ENCODE assay signal across 1 cellular context in the genomic region with DNA sequence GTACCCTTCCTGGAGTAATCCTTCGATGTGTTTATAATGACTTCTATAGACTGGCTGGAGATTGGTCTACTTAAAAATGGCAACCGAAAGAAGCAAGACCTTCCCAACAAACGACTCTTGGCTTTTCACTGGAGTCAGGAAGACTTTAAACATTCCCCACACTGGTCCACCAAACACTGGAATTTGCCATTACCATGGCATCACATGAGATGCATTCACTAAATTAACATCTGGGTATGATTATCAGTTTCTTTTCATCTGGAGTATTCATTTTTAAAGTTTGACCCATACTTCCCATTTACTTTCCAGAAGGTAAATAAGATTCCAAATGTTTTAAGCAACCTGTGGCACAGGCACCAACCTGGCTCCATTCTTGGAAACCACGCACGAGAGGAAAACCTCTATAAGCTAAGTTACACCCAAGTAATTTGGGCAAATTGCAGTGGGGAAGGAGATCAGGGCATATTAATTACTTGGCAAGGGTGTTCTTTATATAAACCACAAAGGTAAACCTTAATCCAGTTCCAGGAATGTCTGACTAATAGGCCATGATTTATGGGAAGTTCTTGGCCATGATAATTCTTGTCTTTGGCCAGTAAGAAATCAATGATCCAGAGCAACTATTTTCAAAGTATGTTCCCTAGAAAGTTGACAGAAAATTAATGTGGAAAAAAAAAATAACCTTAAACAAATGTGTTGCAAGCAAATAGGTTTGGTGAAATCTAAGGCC.
TF ChIP-seq lines count a peak whose summit lies in the region.

No MANE protein-coding gene starts in this region.

TF ChIP-seq in WTC11, 78 proteins besides CTCF, POLR2A, EP300 and RAD21 (continued from another document):
- TF ChIP-seq TCF7 (CRISPR knock-in tag; IDR thresholded peaks at IDR 0.05; ENCODE audit: low read depth): no peak
- no peak for TF ChIP-seq ZNF219 (CRISPR knock-in tag; IDR thresholded peaks at IDR 0.05; ENCODE audit: borderline replicate concordance)
- TF ChIP-seq CDX4 (CRISPR knock-in tag; IDR thresholded peaks at IDR 0.05; ENCODE audit: borderline replicate concordance): no peak
- TF ChIP-seq NR1H2 (CRISPR knock-in tag; IDR thresholded peaks at IDR 0.05): no peak
- TF ChIP-seq, protein P1, sequence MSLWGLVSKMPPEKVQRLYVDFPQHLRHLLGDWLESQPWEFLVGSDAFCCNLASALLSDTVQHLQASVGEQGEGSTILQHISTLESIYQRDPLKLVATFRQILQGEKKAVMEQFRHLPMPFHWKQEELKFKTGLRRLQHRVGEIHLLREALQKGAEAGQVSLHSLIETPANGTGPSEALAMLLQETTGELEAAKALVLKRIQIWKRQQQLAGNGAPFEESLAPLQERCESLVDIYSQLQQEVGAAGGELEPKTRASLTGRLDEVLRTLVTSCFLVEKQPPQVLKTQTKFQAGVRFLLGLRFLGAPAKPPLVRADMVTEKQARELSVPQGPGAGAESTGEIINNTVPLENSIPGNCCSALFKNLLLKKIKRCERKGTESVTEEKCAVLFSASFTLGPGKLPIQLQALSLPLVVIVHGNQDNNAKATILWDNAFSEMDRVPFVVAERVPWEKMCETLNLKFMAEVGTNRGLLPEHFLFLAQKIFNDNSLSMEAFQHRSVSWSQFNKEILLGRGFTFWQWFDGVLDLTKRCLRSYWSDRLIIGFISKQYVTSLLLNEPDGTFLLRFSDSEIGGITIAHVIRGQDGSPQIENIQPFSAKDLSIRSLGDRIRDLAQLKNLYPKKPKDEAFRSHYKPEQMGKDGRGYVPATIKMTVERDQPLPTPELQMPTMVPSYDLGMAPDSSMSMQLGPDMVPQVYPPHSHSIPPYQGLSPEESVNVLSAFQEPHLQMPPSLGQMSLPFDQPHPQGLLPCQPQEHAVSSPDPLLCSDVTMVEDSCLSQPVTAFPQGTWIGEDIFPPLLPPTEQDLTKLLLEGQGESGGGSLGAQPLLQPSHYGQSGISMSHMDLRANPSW (CRISPR knock-in tag; conservative IDR thresholded peaks at IDR 0.05; ENCODE audit: low read depth): no peak
